Comparison of ENCODE assay signal across 8 cellular contexts in the genomic region with DNA sequence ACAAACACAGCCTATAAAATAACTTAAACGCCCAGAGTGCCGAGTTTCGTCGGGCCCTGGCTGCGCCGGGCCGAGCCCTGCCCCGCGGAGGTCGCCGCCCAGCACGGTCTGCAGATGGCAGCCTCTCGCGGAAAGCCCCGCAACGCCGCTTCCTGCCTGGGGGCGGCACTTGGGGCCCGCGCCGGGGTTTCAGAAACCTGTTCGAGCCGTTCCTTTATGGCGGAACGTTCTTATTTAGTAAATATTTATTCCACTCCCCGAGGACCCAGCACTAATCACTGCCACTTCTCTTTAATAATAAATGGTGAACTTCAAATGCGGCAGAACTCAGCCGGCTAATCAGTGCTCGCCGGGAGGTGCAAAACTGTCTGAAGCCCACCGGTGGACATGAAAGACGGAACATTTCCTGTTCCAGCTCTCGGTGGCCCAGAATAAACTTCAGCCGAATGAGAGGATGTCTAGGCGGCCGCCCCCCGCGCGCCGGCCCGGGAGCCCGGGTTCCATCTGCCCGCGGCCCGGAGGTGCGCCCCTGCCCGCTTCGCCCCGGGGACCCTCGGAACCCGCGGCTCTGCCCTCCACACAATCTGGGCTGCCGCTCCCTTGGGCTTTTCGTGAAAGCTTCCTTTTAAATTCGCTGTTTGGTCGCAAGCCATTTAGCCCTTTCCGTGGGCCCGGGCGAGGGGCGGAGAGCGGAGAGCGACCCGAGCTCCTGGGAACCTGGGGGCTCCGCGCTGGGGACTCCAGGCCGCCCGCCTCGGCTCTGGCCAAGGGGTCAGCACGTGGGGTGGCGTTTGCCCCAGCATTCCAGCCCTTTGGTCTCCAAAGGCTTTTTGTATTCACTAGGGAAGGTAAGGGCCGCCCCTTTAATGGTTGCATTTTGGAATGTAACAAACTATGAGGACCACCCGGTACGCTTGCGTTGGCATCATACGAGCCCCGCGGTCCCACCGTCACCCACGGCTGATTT.
DNase-seq lines count a peak whose midpoint lies in the region; ATAC-seq and TF ChIP-seq lines count a peak whose summit lies in the region.

No MANE protein-coding gene starts in this region.

- H3K27ac ChIP-seq in thyroid gland = no peak overlapping the region

- TF ChIP-seq CTCF in BJ (IDR thresholded peaks at IDR 0.05; ENCODE audit: insufficient read depth, low read depth, low read length) (peak; percentile 38), fibroblast of the aortic adventitia (IDR thresholded peaks at IDR 0.05; ENCODE audit: insufficient read depth, low read length) (peak; percentile 1), neural crest cell (conservative IDR thresholded peaks at IDR 0.05) (peak; percentile 58), thyroid gland (IDR thresholded peaks at IDR 0.05) (peak in 1 of 6 experiments; percentile 30)

- H3K36me3 ChIP-seq in BJ (ENCODE audit: control insufficient read depth, insufficient read depth, low read length) (no peaks in the 10 kb centered on the region), thyroid gland (no peaks in the 10 kb centered on the region)

- in situ Hi-C loops in GM18951 (cut with MboI; ENCODE audit: low sequenced_read_pairs, unreplicated experiment) = loop anchor here (25.0 kb wide), 1 partner anchor 970 kb away; the partner anchor contains the start of gene SOX2

- H3K27me3 Mint-ChIP-seq in activated T-helper 1 cell treated with anti-CD3 and anti-CD28 coated beads, Interleukin-12 subunit alpha, Interleukin-12 subunit beta, Interleukin-2, Interleukin-4 antibody, amounts not matched to agents 30 ng/mL and 10 ng/mL and 1 ng/mL, durations not matched to agents 14 hours and 24 hours and 36 hours (ENCODE audit: insufficient read depth) = peaks cover 36% of the 10 kb centered on the region
- peaks cover 4% of the 10 kb centered on the region for H3K27me3 Mint-ChIP-seq in neural crest cell (ENCODE audit: low read depth)

- POLR2A ChIA-PET in BJ (lab: Charles Lee) = no interaction called here

- H3K9me3 Mint-ChIP-seq in activated T-helper 1 cell treated with anti-CD3 and anti-CD28 coated beads, Interleukin-12 subunit alpha, Interleukin-12 subunit beta, Interleukin-2, Interleukin-4 antibody, amounts not matched to agents 30 ng/mL and 10 ng/mL and 1 ng/mL, durations not matched to agents 14 hours and 24 hours and 36 hours = no peaks in the 10 kb centered on the region
- no peaks in the 10 kb centered on the region for H3K9me3 Mint-ChIP-seq in neural crest cell

- H3K9me3 ChIP-seq in thyroid gland = no peaks in the 10 kb centered on the region

- no peaks in the 10 kb centered on the region for H3K36me3 Mint-ChIP-seq in activated T-helper 1 cell treated with anti-CD3 and anti-CD28 coated beads, Interleukin-12 subunit alpha, Interleukin-12 subunit beta, Interleukin-2, Interleukin-4 antibody, amounts not matched to agents 30 ng/mL and 10 ng/mL and 1 ng/mL, durations not matched to agents 14 hours and 24 hours and 36 hours (ENCODE audit: low read depth)
- H3K36me3 Mint-ChIP-seq in neural crest cell (ENCODE audit: low read depth) = no peaks in the 10 kb centered on the region

- 2 to 3% methylated on average over 40 to 46 of the region's 79 CpGs for WGBS in thyroid gland, 2 donors

- TF ChIP-seq POLR2A in GM18951 (IDR thresholded peaks at IDR 0.05; ENCODE audit: extremely low read depth, insufficient read depth, insufficient read length) (peak; percentile 37), thyroid gland (IDR thresholded peaks at IDR 0.05) (no peak)

- intact Hi-C loops in activated T-helper 1 cell treated with anti-CD3 and anti-CD28 coated beads, Interleukin-12 subunit alpha, Interleukin-12 subunit beta, Interleukin-2, Interleukin-4 antibody, amounts not matched to agents 30 ng/mL and 10 ng/mL and 1 ng/mL, durations not matched to agents 14 hours and 24 hours and 36 hours (cut with micrococcal nuclease) = loop anchor here (1.0 to 5.0 kb wide), 7 partner anchors 190 to 1580 kb away; no protein-coding TSS in a partner anchor
- intact Hi-C loops in thyroid gland (cut with DNase I) = loop anchor here (10.0 kb wide), 1 partner anchor 968 kb away; the partner anchor contains the start of gene SOX2

- H3K4me3 Mint-ChIP-seq in activated T-helper 1 cell treated with anti-CD3 and anti-CD28 coated beads, Interleukin-12 subunit alpha, Interleukin-12 subunit beta, Interleukin-2, Interleukin-4 antibody, amounts not matched to agents 30 ng/mL and 10 ng/mL and 1 ng/mL, durations not matched to agents 14 hours and 24 hours and 36 hours = peak overlapping the region; percentile 71
- H3K4me3 Mint-ChIP-seq in neural crest cell = peak overlapping the region; percentile 76

- H3K27me3 ChIP-seq in BJ (ENCODE audit: control insufficient read depth, insufficient read depth, low read length) = 0 out of 2 replicates have a peak, but pooled peaks cover 2% of the 10 kb centered on the region
- no peaks in the 10 kb centered on the region for H3K27me3 ChIP-seq in thyroid gland

- peaks cover 11% of the 10 kb centered on the region for H3K4me1 Mint-ChIP-seq in activated T-helper 1 cell treated with anti-CD3 and anti-CD28 coated beads, Interleukin-12 subunit alpha, Interleukin-12 subunit beta, Interleukin-2, Interleukin-4 antibody, amounts not matched to agents 30 ng/mL and 10 ng/mL and 1 ng/mL, durations not matched to agents 14 hours and 24 hours and 36 hours (ENCODE audit: low read depth)
- H3K4me1 Mint-ChIP-seq in neural crest cell = peaks cover 9% of the 10 kb centered on the region

- peaks cover 0 to 15% of the 10 kb centered on the region in 2 donors for H3K4me1 ChIP-seq in thyroid gland

- peak; percentile 87 for ATAC-seq in HG03139 (IDR thresholded peaks at IDR 0.05; ENCODE audit: unreplicated experiment)

- no peak overlapping the region for H3K27ac Mint-ChIP-seq in activated T-helper 1 cell treated with anti-CD3 and anti-CD28 coated beads, Interleukin-12 subunit alpha, Interleukin-12 subunit beta, Interleukin-2, Interleukin-4 antibody, amounts not matched to agents 30 ng/mL and 10 ng/mL and 1 ng/mL, durations not matched to agents 14 hours and 24 hours and 36 hours
- peak overlapping the region; percentile 95 for H3K27ac Mint-ChIP-seq in neural crest cell (ENCODE audit: unreplicated experiment)

- DNase-seq in BJ (ENCODE audit: low read depth) = no peak
- DNase-seq in NOMO-1 treated with DMSO at 0.1 percent for 48 hours (lab: John Stamatoyannopoulos, UW; ENCODE audit: unreplicated experiment) = peak; percentile 16
- peak; percentile 59 for DNase-seq in activated T-helper 1 cell treated with anti-CD3 and anti-CD28 coated beads, Interleukin-12 subunit alpha, Interleukin-12 subunit beta, Interleukin-2, Interleukin-4 antibody, amounts not matched to agents 30 ng/mL and 10 ng/mL and 1 ng/mL, durations not matched to agents 14 hours and 24 hours and 36 hours (ENCODE audit: low spot score)
- peak; percentile 17 for DNase-seq in fibroblast of the aortic adventitia (ENCODE audit: low read depth)
- peak; percentile 68 for DNase-seq in neural crest cell (ENCODE audit: low read depth, low spot score)
- peak; percentile 31 to 39 for DNase-seq in thyroid gland

- H3K4me3 ChIP-seq in BJ (ENCODE audit: low read depth, low read length) (peak overlapping the region; percentile 42), fibroblast of the aortic adventitia (ENCODE audit: low read depth, low read length) (peak overlapping the region; percentile 63), thyroid gland (replicated peaks in 1 of 3) (peak overlapping the region; percentile 6 to 42 (median 38))

- CTCF ChIA-PET in BJ (lab: Yijun Ruan, JAX) = interaction anchor here (0.9 to 5.1 kb wide), 12 partner anchors 8 to 982 kb away, joined by 3 to 27 read pairs (median 7); no protein-coding TSS in a partner anchor
